Comparison of ENCODE assay signal across 27 cellular contexts in the genomic region with DNA sequence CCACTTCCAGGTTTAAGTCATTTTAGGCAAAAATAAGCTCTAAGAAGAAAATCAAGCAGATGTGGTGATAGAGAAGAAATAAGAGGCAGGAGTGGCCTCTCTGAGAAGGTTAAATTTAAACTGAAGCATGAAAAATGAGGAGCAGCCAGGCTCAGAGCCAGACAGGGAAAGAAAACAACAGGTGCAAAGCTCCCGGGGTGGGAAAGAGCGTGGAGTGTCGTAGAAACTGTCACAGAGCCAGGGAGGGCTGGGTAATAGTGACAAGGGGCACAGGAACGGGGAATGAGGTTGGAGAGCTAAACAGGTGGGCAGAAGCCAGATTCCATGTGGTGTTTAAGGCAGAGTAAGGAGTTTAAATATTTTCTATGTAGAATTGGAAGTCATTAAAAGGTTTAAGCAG.
DNase-seq lines count a peak whose midpoint lies in the region; ATAC-seq lines count a peak whose summit lies in the region.
"Had no signal": no experiment of that assay in that cellular context is flagged by ENCODE, and none has a peak within 500 bp of the region (broad histone marks: within the 10 kb centered on the region; RNA-seq: fewer than 3 reads in every experiment).

No MANE protein-coding gene starts in this region.

- DNase-seq in DMS79 (lab: John Stamatoyannopoulos, UW) = peak; percentile 88
- DNase-seq in NCI-H1105 treated with DMSO at 0.1 percent for 48 hours (lab: John Stamatoyannopoulos, UW) = peak; percentile 97
- DNase-seq in NCI-H774 (lab: John Stamatoyannopoulos, UW) = peak; percentile 21
- DNase-seq in myocyte (ENCODE audit: low read depth) = peak; percentile 94
- no peak for DNase-seq in 8988T
- DNase-seq: activated CD8-positive, alpha-beta T cell treated with anti-CD3 and anti-CD28 coated beads, Interleukin-2, amount 10 ng/mL, durations not matched to agents 7 days and 5 days; activated naive CD4-positive, alpha-beta T cell; activated T-cell treated with anti-CD3 and anti-CD28 coated beads for 4 hours; C1 segment of cervical spinal cord; Caco-2; cortex of kidney; esophagus squamous epithelium; hippocampal formation; immature natural killer cell; midbrain; NCI-H1436 treated with DMSO at 0.1 percent for 48 hours; NCI-H226; NK-92 treated with Interleukin-12 subunit alpha and Interleukin-12 subunit beta, amount 100 ng/mL, for 24 hours; spleen; stimulated activated CD4-positive, alpha-beta T cell treated with anti-CD3 and anti-CD28 coated beads, Interleukin-2, amount 100 ng/mL, for 48 hours; T-helper 1 cell had no signal

- ATAC-seq in HG03378 (IDR thresholded peaks at IDR 0.05; ENCODE audit: unreplicated experiment) = no peak
- ATAC-seq in GM18511 (IDR thresholded peaks at IDR 0.05; ENCODE audit: unreplicated experiment) = no peak
- ATAC-seq: activated CD4-positive, CD25-positive, alpha-beta regulatory T cell treated with anti-CD3 and anti-CD28 coated beads, Interleukin-2, amount 50 U/mL, for 24 hours; activated CD8-positive, alpha-beta T cell treated with anti-CD3 and anti-CD28 coated beads, Interleukin-2, amount 10 ng/mL, durations not matched to agents 7 days and 5 days; gastroesophageal sphincter; HCT116; stimulated activated effector memory CD8-positive, alpha-beta T cell treated with anti-CD3 and anti-CD28 coated beads, Interleukin-12 subunit alpha, Interleukin-12 subunit beta, amount 100 ng/mL, for 72 hours had no signal
